In the genomic region with DNA sequence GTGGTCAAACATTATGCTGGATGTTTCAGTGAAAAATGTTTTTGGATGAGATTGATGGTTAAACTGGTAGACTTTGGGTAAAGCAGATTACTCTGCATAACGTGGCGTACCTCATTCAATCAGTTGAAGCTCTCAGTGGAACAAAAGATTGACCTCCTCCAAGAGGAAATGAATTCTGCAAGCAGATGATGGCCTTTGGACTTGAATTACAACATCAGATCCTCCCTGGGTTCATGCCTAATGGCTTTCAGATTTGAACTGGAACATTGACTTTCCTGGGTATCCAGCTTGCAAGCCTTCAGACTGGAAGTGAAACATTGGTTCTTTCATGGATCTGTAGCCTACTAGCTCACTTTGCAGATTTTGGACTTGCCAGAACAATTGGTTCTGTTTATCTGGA, we compare ENCODE assay signal across 19 cellular contexts.
DNase-seq lines count a peak whose midpoint lies in the region; ATAC-seq, FAIRE-seq and TF ChIP-seq lines count a peak whose summit lies in the region.
"Had no signal": no experiment of that assay in that cellular context is flagged by ENCODE, and none has a peak within 500 bp of the region (broad histone marks: within the 10 kb centered on the region; RNA-seq: fewer than 3 reads in every experiment).

No MANE protein-coding gene starts in this region.

- no peak for ATAC-seq in HepG2
- ATAC-seq: GM12878 had no signal

- no peak overlapping the region for H3K4me2 ChIP-seq in HepG2 (ENCODE audit: low read depth, low read length)

- H3K4me3 ChIP-seq in colonic mucosa (no peak overlapping the region), HepG2 (replicated peaks in 1 of 3; ENCODE audit: insufficient read depth in 1 of 3, low read depth in 2 of 3, low read length in 3 of 3) (no peak overlapping the region)
- H3K4me3 ChIP-seq: GM12878 had no signal

- DNase-seq in colonic mucosa (peak; percentile 21), HepG2 (ENCODE audit: low spot score) (peak; percentile 2), mucosa of gallbladder (ENCODE audit: low spot score) (peak; percentile 47), GM19239 (ENCODE audit: insufficient read length, low spot score) (no peak), glomerular visceral epithelial cell (ENCODE audit: extremely low spot score) (no peak), activated gamma-delta T cell treated with Interleukin-2 at 50 U/mL for 16 hours (no peak)
- DNase-seq: BE2C; C1 segment of cervical spinal cord; CD4-positive, CD25-positive, alpha-beta regulatory T cell; CD8-positive, alpha-beta memory T cell; COR-L47; DMS 273 treated with DMSO at 0.1 percent for 48 hours; DMS53; DND-41; EL; H9; IMR-90 had no signal

- H3K27ac ChIP-seq in colonic mucosa (no peak overlapping the region), HepG2 (ENCODE audit: extremely low read length, insufficient read depth, low read length) (no peak overlapping the region)

- no peak for TF ChIP-seq RAD21 in HepG2 (CRISPR knock-in tag; IDR thresholded peaks at IDR 0.05)

- no peak for TF ChIP-seq POLR2A in HepG2 (IDR thresholded peaks at IDR 0.05; ENCODE audit: insufficient read depth in 1 of 2, low read depth in 2 of 2, low read length in 2 of 2)

- H3K9ac ChIP-seq in colonic mucosa (ENCODE audit: low read depth in 2 of 2, low read length in 2 of 2) = no peak overlapping the region
- H3K9ac ChIP-seq in HepG2 (ENCODE audit: insufficient read depth, low read depth, low read length) = no peak overlapping the region

- H3K27me3 ChIP-seq in colonic mucosa (no peaks in the 10 kb centered on the region), HepG2 (ENCODE audit: control insufficient read depth in 1 of 2, insufficient read depth in 2 of 2, low read length in 2 of 2) (no peaks in the 10 kb centered on the region)
- H3K27me3 ChIP-seq: BE2C had no signal

- intact Hi-C loops in colonic mucosa (cut with DNase I) = no loop called here
- intact Hi-C loops in HepG2 (cut with micrococcal nuclease; ENCODE audit: unreplicated experiment) = no loop called here

- no TSS peak for BruUV-seq in HepG2 (replicated peaks; lab: Mats Ljungman, UMichigan)

- POLR2A ChIA-PET in HepG2 (lab: Yijun Ruan, JAX) = no interaction called here

- H2AFZ ChIP-seq in HepG2 (ENCODE audit: low read length) = no peak overlapping the region

- H3K36me3 ChIP-seq in colonic mucosa (no peaks in the 10 kb centered on the region), HepG2 (replicated peaks in 1 of 2; ENCODE audit: control insufficient read depth in 1 of 2, insufficient read depth in 2 of 2, low read length in 2 of 2) (no peaks in the 10 kb centered on the region)
- H3K36me3 ChIP-seq: BE2C had no signal

- in situ Hi-C loops in HepG2 (cut with HindIII; ENCODE audit: extremely low pct_ligation_motif_present, low pct_unique_long_range_greater_than_20kb) = no loop called here

- no peak for TF ChIP-seq CTCF in colonic mucosa (IDR thresholded peaks at IDR 0.05)
- TF ChIP-seq CTCF in HepG2 (CRISPR knock-in tag; IDR thresholded peaks at IDR 0.05) = no peak

- FAIRE-seq in HepG2 (lab: Jason Lieb, UNC) (no peak), GM19239 (lab: Jason Lieb, UNC) (no peak)
- FAIRE-seq: GM12878, H1 had no signal

- no peaks in the 10 kb centered on the region for H4K20me1 ChIP-seq in HepG2 (ENCODE audit: insufficient read depth, low read length)

- H3K4me1 ChIP-seq in colonic mucosa (no peaks in the 10 kb centered on the region), HepG2 (ENCODE audit: insufficient read depth, low read length) (no peaks in the 10 kb centered on the region)
- H3K4me1 ChIP-seq: BE2C had no signal

- WGBS in HepG2 (ENCODE audit: low lambda C conversion rate) = 25% methylated on average over 2 of the region's 2 CpGs

- no peaks in the 10 kb centered on the region for H3K79me2 ChIP-seq in HepG2 (ENCODE audit: insufficient read depth, low read length)

- no peak for TF ChIP-seq EP300 in HepG2 (IDR thresholded peaks at IDR 0.05; ENCODE audit: low read depth in 2 of 2, low read length in 2 of 2)
- TF ChIP-seq EP300 in HepG2 (CRISPR knock-in tag; IDR thresholded peaks at IDR 0.05; ENCODE audit: borderline replicate concordance) = no peak

- CTCF ChIA-PET in HepG2 (lab: Yijun Ruan, JAX; ENCODE audit: low intra/inter-chr PET ratio, low total read pairs) = no interaction called here

- H3K9me3 ChIP-seq in colonic mucosa = no peaks in the 10 kb centered on the region
- no peaks in the 10 kb centered on the region for H3K9me3 ChIP-seq in HepG2 (ENCODE audit: low read length)
- H3K9me3 ChIP-seq: BE2C had no signal

TF ChIP-seq in HepG2, 621 proteins besides CTCF, POLR2A, EP300 and RAD21 (continues in another document):
- TF ChIP-seq ZNF703 (CRISPR knock-in tag; IDR thresholded peaks at IDR 0.05; ENCODE audit: borderline replicate concordance) (no peak), ZNF354B (CRISPR knock-in tag; IDR thresholded peaks at IDR 0.05) (no peak), ZBTB21 (CRISPR knock-in tag; IDR thresholded peaks at IDR 0.05) (no peak), REPIN1 (CRISPR knock-in tag; IDR thresholded peaks at IDR 0.05; ENCODE audit: borderline replicate concordance, low read depth) (no peak), CENPT (CRISPR knock-in tag; IDR thresholded peaks at IDR 0.05; ENCODE audit: low read depth) (no peak)
- TF ChIP-seq, protein P1, sequence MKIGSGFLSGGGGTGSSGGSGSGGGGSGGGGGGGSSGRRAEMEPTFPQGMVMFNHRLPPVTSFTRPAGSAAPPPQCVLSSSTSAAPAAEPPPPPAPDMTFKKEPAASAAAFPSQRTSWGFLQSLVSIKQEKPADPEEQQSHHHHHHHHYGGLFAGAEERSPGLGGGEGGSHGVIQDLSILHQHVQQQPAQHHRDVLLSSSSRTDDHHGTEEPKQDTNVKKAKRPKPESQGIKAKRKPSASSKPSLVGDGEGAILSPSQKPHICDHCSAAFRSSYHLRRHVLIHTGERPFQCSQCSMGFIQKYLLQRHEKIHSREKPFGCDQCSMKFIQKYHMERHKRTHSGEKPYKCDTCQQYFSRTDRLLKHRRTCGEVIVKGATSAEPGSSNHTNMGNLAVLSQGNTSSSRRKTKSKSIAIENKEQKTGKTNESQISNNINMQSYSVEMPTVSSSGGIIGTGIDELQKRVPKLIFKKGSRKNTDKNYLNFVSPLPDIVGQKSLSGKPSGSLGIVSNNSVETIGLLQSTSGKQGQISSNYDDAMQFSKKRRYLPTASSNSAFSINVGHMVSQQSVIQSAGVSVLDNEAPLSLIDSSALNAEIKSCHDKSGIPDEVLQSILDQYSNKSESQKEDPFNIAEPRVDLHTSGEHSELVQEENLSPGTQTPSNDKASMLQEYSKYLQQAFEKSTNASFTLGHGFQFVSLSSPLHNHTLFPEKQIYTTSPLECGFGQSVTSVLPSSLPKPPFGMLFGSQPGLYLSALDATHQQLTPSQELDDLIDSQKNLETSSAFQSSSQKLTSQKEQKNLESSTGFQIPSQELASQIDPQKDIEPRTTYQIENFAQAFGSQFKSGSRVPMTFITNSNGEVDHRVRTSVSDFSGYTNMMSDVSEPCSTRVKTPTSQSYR (CRISPR knock-in tag; IDR thresholded peaks at IDR 0.05; ENCODE audit: borderline replicate concordance) = no peak
- TF ChIP-seq, protein P2, sequence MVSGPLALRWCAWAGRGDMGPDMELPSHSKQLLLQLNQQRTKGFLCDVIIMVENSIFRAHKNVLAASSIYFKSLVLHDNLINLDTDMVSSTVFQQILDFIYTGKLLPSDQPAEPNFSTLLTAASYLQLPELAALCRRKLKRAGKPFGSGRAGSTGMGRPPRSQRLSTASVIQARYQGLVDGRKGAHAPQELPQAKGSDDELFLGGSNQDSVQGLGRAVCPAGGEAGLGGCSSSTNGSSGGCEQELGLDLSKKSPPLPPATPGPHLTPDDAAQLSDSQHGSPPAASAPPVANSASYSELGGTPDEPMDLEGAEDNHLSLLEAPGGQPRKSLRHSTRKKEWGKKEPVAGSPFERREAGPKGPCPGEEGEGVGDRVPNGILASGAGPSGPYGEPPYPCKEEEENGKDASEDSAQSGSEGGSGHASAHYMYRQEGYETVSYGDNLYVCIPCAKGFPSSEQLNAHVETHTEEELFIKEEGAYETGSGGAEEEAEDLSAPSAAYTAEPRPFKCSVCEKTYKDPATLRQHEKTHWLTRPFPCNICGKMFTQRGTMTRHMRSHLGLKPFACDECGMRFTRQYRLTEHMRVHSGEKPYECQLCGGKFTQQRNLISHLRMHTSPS (CRISPR knock-in tag; IDR thresholded peaks at IDR 0.05; ENCODE audit: low read depth) = no peak
- TF ChIP-seq, protein P3, sequence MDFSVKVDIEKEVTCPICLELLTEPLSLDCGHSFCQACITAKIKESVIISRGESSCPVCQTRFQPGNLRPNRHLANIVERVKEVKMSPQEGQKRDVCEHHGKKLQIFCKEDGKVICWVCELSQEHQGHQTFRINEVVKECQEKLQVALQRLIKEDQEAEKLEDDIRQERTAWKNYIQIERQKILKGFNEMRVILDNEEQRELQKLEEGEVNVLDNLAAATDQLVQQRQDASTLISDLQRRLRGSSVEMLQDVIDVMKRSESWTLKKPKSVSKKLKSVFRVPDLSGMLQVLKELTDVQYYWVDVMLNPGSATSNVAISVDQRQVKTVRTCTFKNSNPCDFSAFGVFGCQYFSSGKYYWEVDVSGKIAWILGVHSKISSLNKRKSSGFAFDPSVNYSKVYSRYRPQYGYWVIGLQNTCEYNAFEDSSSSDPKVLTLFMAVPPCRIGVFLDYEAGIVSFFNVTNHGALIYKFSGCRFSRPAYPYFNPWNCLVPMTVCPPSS (IDR thresholded peaks at IDR 0.05) = no peak
- TF ChIP-seq, protein P4, sequence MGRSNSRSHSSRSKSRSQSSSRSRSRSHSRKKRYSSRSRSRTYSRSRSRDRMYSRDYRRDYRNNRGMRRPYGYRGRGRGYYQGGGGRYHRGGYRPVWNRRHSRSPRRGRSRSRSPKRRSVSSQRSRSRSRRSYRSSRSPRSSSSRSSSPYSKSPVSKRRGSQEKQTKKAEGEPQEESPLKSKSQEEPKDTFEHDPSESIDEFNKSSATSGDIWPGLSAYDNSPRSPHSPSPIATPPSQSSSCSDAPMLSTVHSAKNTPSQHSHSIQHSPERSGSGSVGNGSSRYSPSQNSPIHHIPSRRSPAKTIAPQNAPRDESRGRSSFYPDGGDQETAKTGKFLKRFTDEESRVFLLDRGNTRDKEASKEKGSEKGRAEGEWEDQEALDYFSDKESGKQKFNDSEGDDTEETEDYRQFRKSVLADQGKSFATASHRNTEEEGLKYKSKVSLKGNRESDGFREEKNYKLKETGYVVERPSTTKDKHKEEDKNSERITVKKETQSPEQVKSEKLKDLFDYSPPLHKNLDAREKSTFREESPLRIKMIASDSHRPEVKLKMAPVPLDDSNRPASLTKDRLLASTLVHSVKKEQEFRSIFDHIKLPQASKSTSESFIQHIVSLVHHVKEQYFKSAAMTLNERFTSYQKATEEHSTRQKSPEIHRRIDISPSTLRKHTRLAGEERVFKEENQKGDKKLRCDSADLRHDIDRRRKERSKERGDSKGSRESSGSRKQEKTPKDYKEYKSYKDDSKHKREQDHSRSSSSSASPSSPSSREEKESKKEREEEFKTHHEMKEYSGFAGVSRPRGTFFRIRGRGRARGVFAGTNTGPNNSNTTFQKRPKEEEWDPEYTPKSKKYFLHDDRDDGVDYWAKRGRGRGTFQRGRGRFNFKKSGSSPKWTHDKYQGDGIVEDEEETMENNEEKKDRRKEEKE (IDR thresholded peaks at IDR 0.05) = no peak

Comparison
In these comparisons a context has a peak if more than half of its experiments do, and no peak if none do; other contexts are left out.
1. DNase-seq: peak in colonic mucosa (single experiment), HepG2 (single experiment) and mucosa of gallbladder (single experiment); none in GM19239 (single experiment), glomerular visceral epithelial cell (single experiment) and activated gamma-delta T cell treated with Interleukin-2 at 50 U/mL for 16 hours (single experiment).